3 cellular contexts compared by ENCODE assay signal in the genomic region with DNA sequence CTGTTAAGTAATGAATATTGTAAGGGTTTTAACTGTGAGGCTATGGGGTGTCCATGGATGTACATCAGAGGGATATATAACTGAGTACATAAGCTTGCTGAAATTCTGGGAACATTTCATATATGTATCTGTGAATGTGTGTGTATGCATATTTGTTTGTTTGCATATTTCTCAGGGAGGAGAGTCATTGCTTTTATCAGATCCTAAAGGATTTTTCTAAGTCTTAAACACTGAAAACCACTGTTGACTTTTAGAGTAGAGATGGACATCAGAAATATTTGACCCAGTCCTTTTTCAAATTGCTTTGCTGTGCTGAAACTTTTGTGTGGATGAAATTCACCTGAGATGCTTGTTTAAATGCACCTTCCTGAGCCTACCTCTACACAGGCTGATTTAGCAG.
"Had no signal": no experiment of that assay in that cellular context is flagged by ENCODE, and none has a peak within 500 bp of the region (broad histone marks: within the 10 kb centered on the region; RNA-seq: fewer than 3 reads in every experiment).

No MANE protein-coding gene starts in this region.

- DNase-seq: GDM1, GF-D8 had no signal

- H3K4me3 ChIP-seq: GM12878 had no signal

- ATAC-seq: GM12878 had no signal
